ENCODE assay signal across 23 cellular contexts in the genomic region with DNA sequence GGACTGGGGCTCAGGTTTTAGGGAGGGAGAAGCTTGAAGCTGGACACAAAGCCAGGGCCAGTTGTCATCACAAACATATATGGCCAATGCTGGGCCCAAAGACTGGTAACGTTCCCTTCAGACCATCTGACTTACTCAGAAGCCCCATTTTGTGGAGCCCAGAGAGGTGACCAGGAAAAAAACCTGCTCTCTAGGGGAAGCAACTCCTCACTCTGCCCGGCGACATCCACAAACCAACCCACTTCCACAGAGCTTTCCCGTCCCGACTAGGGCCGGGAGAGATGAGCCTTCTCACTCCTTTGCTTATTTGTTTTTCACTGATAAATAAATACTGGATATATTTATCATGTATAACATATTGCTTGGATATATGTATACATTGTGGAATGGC.
"Had no signal": no experiment of that assay in that cellular context is flagged by ENCODE, and none has a peak within 500 bp of the region (broad histone marks: within the 10 kb centered on the region; RNA-seq: fewer than 3 reads in every experiment).

No MANE protein-coding gene starts in this region.

- H3K27ac ChIP-seq: dorsolateral prefrontal cortex, gastrocnemius medialis, neutrophil, parathyroid adenoma, prostate gland, sigmoid colon, thoracic aorta, tibial nerve, upper lobe of left lung, uterus had no signal

- H3K4me3 ChIP-seq: dorsolateral prefrontal cortex, gastrocnemius medialis, lung, mucosa of descending colon, prostate gland, sigmoid colon, thoracic aorta, tibial nerve, upper lobe of left lung, uterus had no signal

- H3K9me3 Mint-ChIP-seq: natural killer cell treated with Interleukin-12 subunit alpha and Interleukin-12 subunit beta and Interleukin-15 and Interleukin-18, amount 100 ng/mL, for 72 hours; stimulated activated effector memory CD8-positive, alpha-beta T cell treated with anti-CD3 and anti-CD28 coated beads, Interleukin-12 subunit alpha, Interleukin-12 subunit beta, amount 100 ng/mL, for 72 hours had no signal

- H3K4me3 Mint-ChIP-seq: memory B cell; mesothelial cell of epicardium; naive B cell; natural killer cell treated with Interleukin-12 subunit alpha and Interleukin-12 subunit beta and Interleukin-15 and Interleukin-18, amount 100 ng/mL, for 72 hours; neural crest cell; stimulated activated effector memory CD8-positive, alpha-beta T cell treated with anti-CD3 and anti-CD28 coated beads, Interleukin-12 subunit alpha, Interleukin-12 subunit beta, amount 100 ng/mL, for 72 hours had no signal

- H3K27ac Mint-ChIP-seq: memory B cell; mesothelial cell of epicardium; naive B cell; natural killer cell treated with Interleukin-12 subunit alpha and Interleukin-12 subunit beta and Interleukin-15 and Interleukin-18, amount 100 ng/mL, for 72 hours; stimulated activated effector memory CD8-positive, alpha-beta T cell treated with anti-CD3 and anti-CD28 coated beads, Interleukin-12 subunit alpha, Interleukin-12 subunit beta, amount 100 ng/mL, for 72 hours had no signal

- H3K27me3 ChIP-seq: gastrocnemius medialis, sigmoid colon, tibial nerve, upper lobe of left lung, uterus had no signal

- H3K4me1 ChIP-seq: gastrocnemius medialis, parathyroid adenoma, prostate gland, sigmoid colon, upper lobe of left lung, uterus had no signal

- H3K9me3 ChIP-seq: gastrocnemius medialis, mucosa of descending colon, neutrophil, prostate gland, thoracic aorta, upper lobe of left lung, uterus had no signal

- H3K4me1 Mint-ChIP-seq: memory B cell; mesothelial cell of epicardium; naive B cell; stimulated activated effector memory CD8-positive, alpha-beta T cell treated with anti-CD3 and anti-CD28 coated beads, Interleukin-12 subunit alpha, Interleukin-12 subunit beta, amount 100 ng/mL, for 72 hours had no signal

- H3K27me3 Mint-ChIP-seq: memory B cell had no signal

- H3K36me3 Mint-ChIP-seq: memory B cell; mesothelial cell of epicardium; natural killer cell treated with Interleukin-12 subunit alpha and Interleukin-12 subunit beta and Interleukin-15 and Interleukin-18, amount 100 ng/mL, for 72 hours; stimulated activated effector memory CD8-positive, alpha-beta T cell treated with anti-CD3 and anti-CD28 coated beads, Interleukin-12 subunit alpha, Interleukin-12 subunit beta, amount 100 ng/mL, for 72 hours had no signal

- H3K36me3 ChIP-seq: gastrocnemius medialis, neutrophil, prostate gland, sigmoid colon, thoracic aorta, tibial nerve, upper lobe of left lung, uterus had no signal

- DNase-seq: effector CD4-positive, alpha-beta T cell; foreskin fibroblast; gastrocnemius medialis; naive B cell; right cardiac atrium; sigmoid colon; stimulated activated CD4-positive, alpha-beta T cell treated with anti-CD3 and anti-CD28 coated beads, Interleukin-4, amount 100 ng/mL, for 24 hours; stimulated activated naive CD4-positive, alpha-beta T cell treated with Interleukin-2 at 50 U/mL for 16 hours; uterus had no signal

- H3K9ac ChIP-seq: parathyroid adenoma had no signal
